Comparison of ENCODE assay signal across 17 cellular contexts in genomic region chr1:107195476-107195875, GRCh38. TPM values are rescaled to one million over a fixed set of nuclear protein-coding genes. Genes with fewer than 3 reads are reported as not detected.
"Had no signal": no experiment of that assay in that cellular context is flagged by ENCODE, and none has a peak within 500 bp of the region (broad histone marks: within the 10 kb centered on the region; RNA-seq: fewer than 3 reads in every experiment).

No MANE protein-coding gene starts in this region.

- H3K27me3 ChIP-seq: body of pancreas, pancreas had no signal

- H3K36me3 Mint-ChIP-seq: activated naive CD4-positive, alpha-beta T cell treated with anti-CD3 and anti-CD28 coated beads, Interleukin-2, amount 10 ng/mL, durations not matched to agents 7 days and 5 days; naive B cell had no signal

- H3K27me3 Mint-ChIP-seq: activated CD4-positive, alpha-beta T cell treated with anti-CD3 and anti-CD28 coated beads, Interleukin-2, amount 10 ng/mL, durations not matched to agents 7 days and 5 days; activated naive CD4-positive, alpha-beta T cell treated with anti-CD3 and anti-CD28 coated beads, Interleukin-2, amount 10 ng/mL, durations not matched to agents 7 days and 5 days; activated T-helper 17 cell treated with anti-CD3 and anti-CD28 coated beads, Interleukin-2, amount 50 U/mL, for 72 hours; stimulated activated naive CD8-positive, alpha-beta T cell treated with anti-CD3 and anti-CD28 coated beads, Interleukin-15, Interleukin-2, amounts not matched to agents 100 ng/mL and 50 ng/mL, for 24 hours had no signal

- H3K4me1 ChIP-seq: body of pancreas, pancreas had no signal

- H3K27ac ChIP-seq: body of pancreas, coronary artery, pancreas had no signal

- DNase-seq: activated CD4-positive, alpha-beta T cell treated with anti-CD3 and anti-CD28 coated beads, Interleukin-2, amount 10 ng/mL, durations not matched to agents 7 days and 5 days; activated CD4-positive, CD25-positive, alpha-beta regulatory T cell; activated CD8-positive, alpha-beta memory T cell treated with anti-CD3 and anti-CD28 coated beads for 24 hours; activated naive CD4-positive, alpha-beta T cell treated with anti-CD3 and anti-CD28 coated beads, Interleukin-2, amount 10 ng/mL, durations not matched to agents 7 days and 5 days; body of pancreas; central memory CD4-positive, alpha-beta T cell; effector CD4-positive, alpha-beta T cell; midbrain; naive B cell; pancreas; stimulated activated CD4-positive, alpha-beta T cell treated with anti-CD3 and anti-CD28 coated beads, Interleukin-15, amount 100 ng/mL, for 24 hours; stimulated activated CD4-positive, alpha-beta T cell treated with anti-CD3 and anti-CD28 coated beads, Interleukin-4, amount 100 ng/mL, for 24 hours; T-helper 2 cell had no signal

- H3K4me1 Mint-ChIP-seq: activated CD4-positive, alpha-beta T cell treated with anti-CD3 and anti-CD28 coated beads, Interleukin-2, amount 10 ng/mL, durations not matched to agents 7 days and 5 days; activated naive CD4-positive, alpha-beta T cell treated with anti-CD3 and anti-CD28 coated beads, Interleukin-2, amount 10 ng/mL, durations not matched to agents 7 days and 5 days; activated T-helper 17 cell treated with anti-CD3 and anti-CD28 coated beads, Interleukin-2, amount 50 U/mL, for 72 hours had no signal

- H3K36me3 ChIP-seq: pancreas had no signal

- H3K27ac Mint-ChIP-seq: activated CD4-positive, alpha-beta T cell treated with anti-CD3 and anti-CD28 coated beads, Interleukin-2, amount 10 ng/mL, durations not matched to agents 7 days and 5 days; activated naive CD4-positive, alpha-beta T cell treated with anti-CD3 and anti-CD28 coated beads, Interleukin-2, amount 10 ng/mL, durations not matched to agents 7 days and 5 days; activated T-helper 17 cell treated with anti-CD3 and anti-CD28 coated beads, Interleukin-2, amount 50 U/mL, for 72 hours; naive B cell; stimulated activated naive CD8-positive, alpha-beta T cell treated with anti-CD3 and anti-CD28 coated beads, Interleukin-15, Interleukin-2, amounts not matched to agents 100 ng/mL and 50 ng/mL, for 24 hours had no signal

- H3K9me3 ChIP-seq: body of pancreas, pancreas had no signal

- H3K4me3 Mint-ChIP-seq: activated CD4-positive, alpha-beta T cell treated with anti-CD3 and anti-CD28 coated beads, Interleukin-2, amount 10 ng/mL, durations not matched to agents 7 days and 5 days; activated naive CD4-positive, alpha-beta T cell treated with anti-CD3 and anti-CD28 coated beads, Interleukin-2, amount 10 ng/mL, durations not matched to agents 7 days and 5 days; activated T-helper 17 cell treated with anti-CD3 and anti-CD28 coated beads, Interleukin-2, amount 50 U/mL, for 72 hours; naive B cell; stimulated activated naive CD8-positive, alpha-beta T cell treated with anti-CD3 and anti-CD28 coated beads, Interleukin-15, Interleukin-2, amounts not matched to agents 100 ng/mL and 50 ng/mL, for 24 hours had no signal

- H3K4me3 ChIP-seq: body of pancreas, coronary artery, pancreas had no signal

- H3K9me3 Mint-ChIP-seq: activated CD4-positive, alpha-beta T cell treated with anti-CD3 and anti-CD28 coated beads, Interleukin-2, amount 10 ng/mL, durations not matched to agents 7 days and 5 days; activated naive CD4-positive, alpha-beta T cell treated with anti-CD3 and anti-CD28 coated beads, Interleukin-2, amount 10 ng/mL, durations not matched to agents 7 days and 5 days; activated T-helper 17 cell treated with anti-CD3 and anti-CD28 coated beads, Interleukin-2, amount 50 U/mL, for 72 hours; naive B cell; stimulated activated naive CD8-positive, alpha-beta T cell treated with anti-CD3 and anti-CD28 coated beads, Interleukin-15, Interleukin-2, amounts not matched to agents 100 ng/mL and 50 ng/mL, for 24 hours had no signal

- ATAC-seq: activated T-helper 17 cell treated with anti-CD3 and anti-CD28 coated beads, Interleukin-2, amount 50 U/mL, for 72 hours; body of pancreas; pancreas had no signal

RNA-seq across cellular contexts. Expression of gene NTNG1, which starts 54.6 kb away (rescaled TPM):
- total RNA-seq: activated CD4-positive, alpha-beta T cell treated with anti-CD3 and anti-CD28 coated beads, Interleukin-2, amount 10 ng/mL, durations not matched to agents 7 days and 5 days; activated T-helper 17 cell treated with anti-CD3 and anti-CD28 coated beads, Interleukin-2, amount 50 U/mL, for 72 hours had no signal
- polyA plus RNA-seq: liver had no signal
